Comparison of ENCODE assay signal across 5 cellular contexts in the genomic region with DNA sequence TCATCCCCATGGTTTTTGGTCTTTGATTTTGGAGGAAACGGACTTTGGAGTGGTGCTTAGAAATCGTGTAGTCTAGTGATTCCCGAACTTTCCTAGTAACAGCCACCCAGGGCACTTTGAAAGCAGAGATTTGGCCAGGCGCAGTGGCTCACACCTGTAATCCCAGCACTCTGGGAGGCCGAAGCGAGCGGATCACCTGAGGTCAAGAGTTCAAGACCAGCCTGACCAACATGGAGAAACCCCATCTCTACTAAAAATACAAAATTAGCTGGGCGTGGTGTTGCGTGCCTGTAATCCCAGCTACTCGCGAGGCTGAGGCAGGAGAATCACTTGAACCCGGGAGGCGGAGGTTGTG. TPM values are rescaled to one million over a fixed set of nuclear protein-coding genes. Genes with fewer than 3 reads are reported as not detected.
DNase-seq lines count a peak whose midpoint lies in the region; ATAC-seq and TF ChIP-seq lines count a peak whose summit lies in the region.
"Not testable (repeated sequence)": the region's sequence is repeated elsewhere in the genome, so short reads cannot be mapped to it uniquely, and the experiment has no call there.

No MANE protein-coding gene starts in this region.

- peaks cover 48% of the 10 kb centered on the region for H3K36me3 Mint-ChIP-seq in activated CD4-positive, alpha-beta T cell treated with anti-CD3 and anti-CD28 coated beads for 36 hours (ENCODE audit: low read depth)

- not testable (repeated sequence) for ATAC-seq in activated CD4-positive, alpha-beta T cell treated with anti-CD3 and anti-CD28 coated beads for 36 hours

- H3K4me1 Mint-ChIP-seq in activated CD4-positive, alpha-beta T cell treated with anti-CD3 and anti-CD28 coated beads for 36 hours, result peaks cover 29% of the 10 kb centered on the region

- H3K9ac ChIP-seq in iPS-20b (ENCODE audit: low read depth, low read length) (peak overlapping the region; percentile 95; the same call in 1 of the 2 replicates), parathyroid adenoma (peak overlapping the region; percentile 82)

- H3K27me3 ChIP-seq in iPS-20b (ENCODE audit: insufficient read depth, low read length); parathyroid adenoma (ENCODE audit: control insufficient read depth, insufficient read depth, low read length): not testable (repeated sequence)

- CTCF ChIA-PET in activated CD4-positive, alpha-beta T cell treated with anti-CD3 and anti-CD28 coated beads for 36 hours (lab: Charles Lee), result interaction anchor here (0.7 kb wide), 1 partner anchor 30 kb away, joined by 4 read pairs; no protein-coding TSS in a partner anchor

- peak overlapping the region; percentile 95 for H3K4me3 Mint-ChIP-seq in activated CD4-positive, alpha-beta T cell treated with anti-CD3 and anti-CD28 coated beads for 36 hours

- H2AFZ ChIP-seq in parathyroid adenoma, result peak overlapping the region; percentile 99

- H3K27me3 Mint-ChIP-seq in activated CD4-positive, alpha-beta T cell treated with anti-CD3 and anti-CD28 coated beads for 36 hours, result not testable (repeated sequence)

- not testable (repeated sequence) for H3K9me3 ChIP-seq in iPS-20b (ENCODE audit: insufficient read depth, low read depth, low read length); parathyroid adenoma (ENCODE audit: control insufficient read depth, low read length)

- TF ChIP-seq CTCF in HFF-Myc (IDR thresholded peaks at IDR 0.05; ENCODE audit: low read depth, low read length, missing control alignments); choroid plexus epithelial cell (conservative IDR thresholded peaks at IDR 0.05; ENCODE audit: low read depth, low read length); parathyroid adenoma (IDR thresholded peaks at IDR 0.05): not testable (repeated sequence)

- peaks cover 29% of the 10 kb centered on the region for H3K79me2 ChIP-seq in parathyroid adenoma

- not testable (repeated sequence) for H3K9me3 Mint-ChIP-seq in activated CD4-positive, alpha-beta T cell treated with anti-CD3 and anti-CD28 coated beads for 36 hours (ENCODE audit: low read depth)

- not testable (repeated sequence) for DNase-seq in HFF-Myc (ENCODE audit: extremely low read depth, low read depth); activated CD4-positive, alpha-beta T cell treated with anti-CD3 and anti-CD28 coated beads for 36 hours; choroid plexus epithelial cell (ENCODE audit: low read depth)

- H3K4me2 ChIP-seq in parathyroid adenoma (ENCODE audit: low read length), result peak overlapping the region; percentile 73

- H3K27ac Mint-ChIP-seq in activated CD4-positive, alpha-beta T cell treated with anti-CD3 and anti-CD28 coated beads for 36 hours, result peak overlapping the region; percentile 100

- intact Hi-C loops in activated CD4-positive, alpha-beta T cell treated with anti-CD3 and anti-CD28 coated beads for 36 hours (cut with DNase I, micrococcal nuclease), result loop anchor here (1.0 to 2.0 kb wide), 10 partner anchors 27 to 1037 kb away; a partner anchor contains a TSS

- not testable (repeated sequence) for H3K4me1 ChIP-seq in iPS-20b (ENCODE audit: insufficient read depth, low read length)
- peaks cover 15% of the 10 kb centered on the region for H3K4me1 ChIP-seq in parathyroid adenoma

- POLR2A ChIA-PET in activated CD4-positive, alpha-beta T cell treated with anti-CD3 and anti-CD28 coated beads for 36 hours (lab: Charles Lee), result interaction anchor here (1.0 to 1.7 kb wide), 2 partner anchors 29 to 148 kb away, joined by 4 to 5 read pairs; a partner anchor contains a TSS

- H3K27ac ChIP-seq in iPS-20b (ENCODE audit: low read length), result peak overlapping the region; percentile 77
- peak overlapping the region; percentile 100 for H3K27ac ChIP-seq in parathyroid adenoma

- peaks cover 43% of the 10 kb centered on the region for H3K36me3 ChIP-seq in iPS-20b (ENCODE audit: insufficient read depth, low read depth, low read length)
- H3K36me3 ChIP-seq in parathyroid adenoma (ENCODE audit: control insufficient read depth, insufficient read depth, low read length), result not testable (repeated sequence)

- H3K4me3 ChIP-seq in HFF-Myc (replicated peaks; ENCODE audit: low read depth, low read length), result peak overlapping the region; percentile 85
- peak overlapping the region; percentile 92 for H3K4me3 ChIP-seq in choroid plexus epithelial cell (ENCODE audit: low read depth, low read length)
- H3K4me3 ChIP-seq in iPS-20b (ENCODE audit: low read length), result peak overlapping the region; percentile 86
- H3K4me3 ChIP-seq in parathyroid adenoma (ENCODE audit: low read depth, low read length), result peak overlapping the region; percentile 85

RNA-seq across cellular contexts. Expression of a gene that starts 1.2 kb away (rescaled TPM):
- 100 to 1,000 TPM; 104 to 140 TPM for total RNA-seq in activated CD4-positive, alpha-beta T cell treated with anti-CD3 and anti-CD28 coated beads for 36 hours

RNA-seq across cellular contexts. Expression of a gene that starts 1.3 kb away (rescaled TPM):
- total RNA-seq in activated CD4-positive, alpha-beta T cell treated with anti-CD3 and anti-CD28 coated beads for 36 hours, result 10 to 100 TPM; 54.3 to 65.4 TPM

RNA-seq across cellular contexts. Expression of a gene that starts 24.5 kb away (rescaled TPM):
- 10 to 100 TPM; 12.3 to 15.6 TPM for total RNA-seq in activated CD4-positive, alpha-beta T cell treated with anti-CD3 and anti-CD28 coated beads for 36 hours

RNA-seq across cellular contexts. Expression of a gene that starts 26.6 kb away (rescaled TPM):
- total RNA-seq in activated CD4-positive, alpha-beta T cell treated with anti-CD3 and anti-CD28 coated beads for 36 hours, result 10 to 100 TPM; 39.3 to 47.8 TPM

RNA-seq across cellular contexts. Expression of a gene that starts 28.2 kb away (rescaled TPM):
- total RNA-seq in activated CD4-positive, alpha-beta T cell treated with anti-CD3 and anti-CD28 coated beads for 36 hours, result 10 to 100 TPM; 42.2 to 52.6 TPM
